ENCODE assay signal across 14 cellular contexts in genomic region chr9:33416996-33417395, GRCh38. TPM values are rescaled to one million over a fixed set of nuclear protein-coding genes. Genes with fewer than 3 reads are reported as not detected.
A peak's percentile ranks its signal among the peaks of the same experiment; 100 is the strongest.
DNase-seq lines count a peak whose midpoint lies in the region; ATAC-seq and TF ChIP-seq lines count a peak whose summit lies in the region.
"Had no signal": no experiment of that assay in that cellular context is flagged by ENCODE, and none has a peak within 500 bp of the region (broad histone marks: within the 10 kb centered on the region; RNA-seq: fewer than 3 reads in every experiment).

No MANE protein-coding gene starts in this region.

- H3K4me1 ChIP-seq in left ventricle myocardium inferior, result peaks cover 14% of the 10 kb centered on the region
- H3K4me1 ChIP-seq: parathyroid adenoma had no signal

- no peaks in the 10 kb centered on the region for H3K27me3 ChIP-seq in left ventricle myocardium inferior (ENCODE audit: low read depth)
- H3K27me3 ChIP-seq: spleen, upper lobe of right lung had no signal

- peak; percentile 39 for DNase-seq in stimulated activated CD4-positive, alpha-beta T cell treated with anti-CD3 and anti-CD28 coated beads, Interleukin-2, amount 100 ng/mL, for 4 hours (ENCODE audit: low read depth)
- DNase-seq in stimulated activated CD4-positive, alpha-beta T cell treated with anti-CD3 and anti-CD28 coated beads, Interleukin-12 subunit alpha, Interleukin-12 subunit beta, amount 100 ng/mL, for 4 hours, result no peak
- peak; percentile 25 for DNase-seq in activated CD4-positive, alpha-beta T cell treated with anti-CD3 and anti-CD28 coated beads for 48 hours
- DNase-seq in activated effector memory CD4-positive, alpha-beta T cell treated with anti-CD3 and anti-CD28 coated beads, Interleukin-2, amount 50 U/mL, for 16 hours, result peak; percentile 76
- DNase-seq in stimulated activated naive CD4-positive, alpha-beta T cell treated with Interleukin-2 at 50 U/mL for 16 hours (lab: John Stamatoyannopoulos, UW), result peak; percentile 11
- DNase-seq in NCI-H2107 treated with DMSO at 0.1 percent for 48 hours (lab: John Stamatoyannopoulos, UW; ENCODE audit: unreplicated experiment), result no peak
- DNase-seq in left ventricle myocardium inferior, result no peak
- DNase-seq: NCI-H2171 treated with DMSO at 0.1 percent for 48 hours, spleen, upper lobe of right lung had no signal

- no peak overlapping the region for H3K4me3 ChIP-seq in left ventricle myocardium inferior
- H3K4me3 ChIP-seq: SK-N-MC, spleen, upper lobe of right lung had no signal

- H3K36me3 ChIP-seq in left ventricle myocardium inferior, result no peaks in the 10 kb centered on the region
- H3K36me3 ChIP-seq: spleen, upper lobe of right lung had no signal

- H3K9me3 ChIP-seq in left ventricle myocardium inferior (replicated peaks), result no peaks in the 10 kb centered on the region
- H3K9me3 ChIP-seq: spleen, upper lobe of right lung had no signal

- no peak for TF ChIP-seq CTCF in left ventricle myocardium inferior (IDR thresholded peaks at IDR 0.05; ENCODE audit: borderline replicate concordance)

- no peak overlapping the region for H3K27ac ChIP-seq in left ventricle myocardium inferior (replicated peaks)
- H3K27ac ChIP-seq: parathyroid adenoma, SK-N-MC, upper lobe of right lung had no signal

- ATAC-seq in HG02759 (IDR thresholded peaks at IDR 0.05; ENCODE audit: unreplicated experiment), result no peak
- ATAC-seq: upper lobe of right lung had no signal

- intact Hi-C loops in left ventricle myocardium inferior (cut with micrococcal nuclease), result no loop called here

RNA-seq across cellular contexts. Expression of gene AQP7, which starts 14.6 kb away (rescaled TPM):
- 150 TPM for total RNA-seq in left ventricle myocardium inferior
- total RNA-seq: dermis microvascular lymphatic vessel endothelial cell had no signal

RNA-seq across cellular contexts. Expression of gene AQP3, which starts 30.4 kb away (rescaled TPM):
- 13.6 TPM for total RNA-seq in left ventricle myocardium inferior

RNA-seq across cellular contexts. Expression of gene NOL6, which starts 56.7 kb away (rescaled TPM):
- 13.4 TPM for total RNA-seq in left ventricle myocardium inferior

Comparison
In these comparisons a context has a peak if more than half of its experiments do, and no peak if none do; other contexts are left out.
1. DNase-seq: peak in stimulated activated CD4-positive, alpha-beta T cell treated with anti-CD3 and anti-CD28 coated beads, Interleukin-2, amount 100 ng/mL, for 4 hours (single experiment), activated CD4-positive, alpha-beta T cell treated with anti-CD3 and anti-CD28 coated beads for 48 hours (single experiment), activated effector memory CD4-positive, alpha-beta T cell treated with anti-CD3 and anti-CD28 coated beads, Interleukin-2, amount 50 U/mL, for 16 hours (single experiment) and stimulated activated naive CD4-positive, alpha-beta T cell treated with Interleukin-2 at 50 U/mL for 16 hours (single experiment); none in stimulated activated CD4-positive, alpha-beta T cell treated with anti-CD3 and anti-CD28 coated beads, Interleukin-12 subunit alpha, Interleukin-12 subunit beta, amount 100 ng/mL, for 4 hours (single experiment), NCI-H2107 treated with DMSO at 0.1 percent for 48 hours (single experiment) and left ventricle myocardium inferior (single experiment).